Comparison of ENCODE assay signal across 22 cellular contexts in the genomic region with DNA sequence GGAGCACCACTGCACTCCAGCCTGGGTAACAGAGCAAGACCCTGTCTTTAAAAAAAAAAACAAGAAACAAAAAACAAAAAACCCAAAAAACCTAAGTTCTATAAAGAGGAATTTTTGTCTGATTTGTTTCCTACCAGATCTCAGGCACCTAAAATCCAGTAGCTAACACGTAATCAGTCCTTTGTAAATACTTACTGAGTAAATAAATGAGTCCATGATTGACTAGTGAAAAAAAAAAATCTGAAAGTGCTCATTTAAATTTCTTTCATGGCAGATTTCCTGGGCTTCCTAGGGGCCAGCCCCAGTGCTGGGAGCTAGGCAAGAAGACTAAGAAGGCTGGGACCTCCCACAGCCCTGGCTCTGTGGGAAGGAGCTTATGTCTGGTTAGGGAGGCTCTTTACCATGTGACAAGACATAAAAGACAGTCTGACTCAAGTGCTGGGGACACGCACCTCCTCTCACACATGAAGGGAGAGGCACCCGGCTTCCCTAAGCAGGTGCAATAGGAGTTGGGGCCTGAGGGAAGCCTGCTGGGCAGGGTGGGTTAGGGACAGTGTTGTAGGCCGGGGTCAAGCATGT.
"Had no signal": no experiment of that assay in that cellular context is flagged by ENCODE, and none has a peak within 500 bp of the region (broad histone marks: within the 10 kb centered on the region; RNA-seq: fewer than 3 reads in every experiment).

No MANE protein-coding gene starts in this region.

- DNase-seq: activated CD4-positive, alpha-beta memory T cell treated with anti-CD3 and anti-CD28 coated beads for 36 hours; activated CD4-positive, alpha-beta T cell treated with anti-CD3 and anti-CD28 coated beads, Interleukin-2, amount 10 ng/mL, durations not matched to agents 7 days and 5 days; activated CD4-positive, CD25-positive, alpha-beta regulatory T cell; activated CD8-positive, alpha-beta memory T cell treated with anti-CD3 and anti-CD28 coated beads for 24 hours; activated effector memory CD4-positive, alpha-beta T cell treated with anti-CD3 and anti-CD28 coated beads, Interleukin-2, amount 50 U/mL, for 16 hours; activated naive CD4-positive, alpha-beta T cell treated with Interleukin-2 at 50 U/mL for 16 hours; activated naive CD8-positive, alpha-beta T cell treated with anti-CD3 and anti-CD28 coated beads for 36 hours; activated T-cell treated with anti-CD3 and anti-CD28 coated beads, Interleukin-2, amount 50 U/mL, for 4 hours; NCI-H1092; NCI-H1417; NCI-H1694; NCI-H2029; NCI-H2107; NCI-H2171 treated with DMSO at 0.1 percent for 48 hours; NCI-H345; NCI-H510A; NCI-H526 treated with DMSO at 0.1 percent for 48 hours; NCI-H82; SIG-M5; T-helper 17 cell; T-helper 9 cell had no signal

- H3K27me3 Mint-ChIP-seq: activated CD4-positive, alpha-beta memory T cell treated with anti-CD3 and anti-CD28 coated beads for 36 hours; activated CD4-positive, alpha-beta T cell treated with anti-CD3 and anti-CD28 coated beads, Interleukin-2, amount 10 ng/mL, durations not matched to agents 7 days and 5 days; activated naive CD8-positive, alpha-beta T cell treated with anti-CD3 and anti-CD28 coated beads for 36 hours; T-helper 17 cell had no signal

- H3K4me1 Mint-ChIP-seq: activated naive CD8-positive, alpha-beta T cell treated with anti-CD3 and anti-CD28 coated beads for 36 hours; T-helper 17 cell had no signal

- H3K4me2 ChIP-seq: KMS-11 had no signal

- H3K9me3 Mint-ChIP-seq: activated CD4-positive, alpha-beta memory T cell treated with anti-CD3 and anti-CD28 coated beads for 36 hours; activated CD4-positive, alpha-beta T cell treated with anti-CD3 and anti-CD28 coated beads, Interleukin-2, amount 10 ng/mL, durations not matched to agents 7 days and 5 days; activated naive CD8-positive, alpha-beta T cell treated with anti-CD3 and anti-CD28 coated beads for 36 hours; activated T-cell treated with anti-CD3 and anti-CD28 coated beads, Interleukin-2, amount 50 U/mL, for 4 hours had no signal

- H3K4me3 Mint-ChIP-seq: activated CD4-positive, alpha-beta memory T cell treated with anti-CD3 and anti-CD28 coated beads for 36 hours; activated CD4-positive, alpha-beta T cell treated with anti-CD3 and anti-CD28 coated beads, Interleukin-2, amount 10 ng/mL, durations not matched to agents 7 days and 5 days; activated naive CD8-positive, alpha-beta T cell treated with anti-CD3 and anti-CD28 coated beads for 36 hours; activated T-cell treated with anti-CD3 and anti-CD28 coated beads, Interleukin-2, amount 50 U/mL, for 4 hours had no signal

- H3K27ac ChIP-seq: KMS-11 had no signal

- H3K9ac ChIP-seq: KMS-11 had no signal

- H3K27ac Mint-ChIP-seq: activated CD4-positive, alpha-beta memory T cell treated with anti-CD3 and anti-CD28 coated beads for 36 hours; activated naive CD8-positive, alpha-beta T cell treated with anti-CD3 and anti-CD28 coated beads for 36 hours; T-helper 17 cell had no signal

- ATAC-seq: activated T-cell treated with anti-CD3 and anti-CD28 coated beads, Interleukin-2, amount 50 U/mL, for 4 hours; T-helper 17 cell had no signal
